Comparison of ENCODE assay signal across 1 cellular context in the genomic region with DNA sequence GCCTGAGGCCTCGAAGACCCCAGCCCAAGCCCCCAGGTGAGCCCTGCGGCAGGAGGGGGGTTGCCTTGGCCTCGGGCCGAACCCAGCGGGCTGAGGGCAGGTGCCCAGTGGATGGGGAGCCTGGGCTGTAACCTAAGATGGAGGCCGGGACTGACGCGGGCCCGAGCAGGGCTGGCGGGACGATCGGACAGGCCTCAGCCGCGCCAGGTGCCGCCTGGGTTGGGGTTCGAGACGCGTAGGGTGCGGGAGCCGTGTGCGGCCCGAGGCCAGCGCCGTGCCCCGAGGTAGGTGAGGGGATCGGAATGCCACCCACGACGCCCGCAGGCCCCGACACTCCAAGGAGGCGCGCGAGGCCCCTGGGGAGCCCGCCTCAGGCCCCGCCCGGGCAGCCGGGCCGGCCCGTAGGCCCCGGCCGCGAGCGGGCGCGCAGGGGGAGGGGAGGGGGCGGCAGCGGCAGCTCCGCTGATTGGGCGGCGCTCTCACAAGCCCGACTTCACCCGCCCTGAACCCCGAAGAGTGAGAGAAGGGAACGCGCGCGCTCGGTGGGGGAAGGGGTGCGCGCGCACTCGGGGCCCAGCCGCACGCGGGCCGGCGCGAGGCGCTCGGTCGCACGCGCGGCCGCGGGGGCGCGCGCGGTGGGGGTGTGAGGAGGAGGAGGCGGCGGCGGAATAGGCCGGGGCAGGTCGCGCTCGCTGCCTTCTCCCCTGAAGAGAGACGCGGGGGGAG.
TF ChIP-seq lines count a peak whose summit lies in the region.

A gene with protein sequence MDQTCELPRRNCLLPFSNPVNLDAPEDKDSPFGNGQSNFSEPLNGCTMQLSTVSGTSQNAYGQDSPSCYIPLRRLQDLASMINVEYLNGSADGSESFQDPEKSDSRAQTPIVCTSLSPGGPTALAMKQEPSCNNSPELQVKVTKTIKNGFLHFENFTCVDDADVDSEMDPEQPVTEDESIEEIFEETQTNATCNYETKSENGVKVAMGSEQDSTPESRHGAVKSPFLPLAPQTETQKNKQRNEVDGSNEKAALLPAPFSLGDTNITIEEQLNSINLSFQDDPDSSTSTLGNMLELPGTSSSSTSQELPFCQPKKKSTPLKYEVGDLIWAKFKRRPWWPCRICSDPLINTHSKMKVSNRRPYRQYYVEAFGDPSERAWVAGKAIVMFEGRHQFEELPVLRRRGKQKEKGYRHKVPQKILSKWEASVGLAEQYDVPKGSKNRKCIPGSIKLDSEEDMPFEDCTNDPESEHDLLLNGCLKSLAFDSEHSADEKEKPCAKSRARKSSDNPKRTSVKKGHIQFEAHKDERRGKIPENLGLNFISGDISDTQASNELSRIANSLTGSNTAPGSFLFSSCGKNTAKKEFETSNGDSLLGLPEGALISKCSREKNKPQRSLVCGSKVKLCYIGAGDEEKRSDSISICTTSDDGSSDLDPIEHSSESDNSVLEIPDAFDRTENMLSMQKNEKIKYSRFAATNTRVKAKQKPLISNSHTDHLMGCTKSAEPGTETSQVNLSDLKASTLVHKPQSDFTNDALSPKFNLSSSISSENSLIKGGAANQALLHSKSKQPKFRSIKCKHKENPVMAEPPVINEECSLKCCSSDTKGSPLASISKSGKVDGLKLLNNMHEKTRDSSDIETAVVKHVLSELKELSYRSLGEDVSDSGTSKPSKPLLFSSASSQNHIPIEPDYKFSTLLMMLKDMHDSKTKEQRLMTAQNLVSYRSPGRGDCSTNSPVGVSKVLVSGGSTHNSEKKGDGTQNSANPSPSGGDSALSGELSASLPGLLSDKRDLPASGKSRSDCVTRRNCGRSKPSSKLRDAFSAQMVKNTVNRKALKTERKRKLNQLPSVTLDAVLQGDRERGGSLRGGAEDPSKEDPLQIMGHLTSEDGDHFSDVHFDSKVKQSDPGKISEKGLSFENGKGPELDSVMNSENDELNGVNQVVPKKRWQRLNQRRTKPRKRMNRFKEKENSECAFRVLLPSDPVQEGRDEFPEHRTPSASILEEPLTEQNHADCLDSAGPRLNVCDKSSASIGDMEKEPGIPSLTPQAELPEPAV (N-terminal part only) (plus strand): TSS at position 655 of the 726 bp plus-strand sequence. CDS start 1,331 bp downstream, outside the sequence.

TF ChIP-seq in endothelial cell of umbilical vein, 7 proteins besides CTCF, POLR2A, EP300 and RAD21 (continued from another document):
- TF ChIP-seq JUN (IDR thresholded peaks at IDR 0.05; ENCODE audit: borderline replicate concordance, insufficient read depth, insufficient read length, low read depth) (no peak), POLR2AphosphoS5 (IDR thresholded peaks at IDR 0.05; ENCODE audit: insufficient read depth, low read depth, low read length) (peak; percentile 15), GATA2 (IDR thresholded peaks at IDR 0.05; ENCODE audit: insufficient read depth, insufficient read length, low read depth, low read length) (no peak), EZH2 (IDR thresholded peaks at IDR 0.05; ENCODE audit: borderline replicate concordance, low read depth, low read length, severe bottlenecking) (no peak)
